In the genomic region with DNA sequence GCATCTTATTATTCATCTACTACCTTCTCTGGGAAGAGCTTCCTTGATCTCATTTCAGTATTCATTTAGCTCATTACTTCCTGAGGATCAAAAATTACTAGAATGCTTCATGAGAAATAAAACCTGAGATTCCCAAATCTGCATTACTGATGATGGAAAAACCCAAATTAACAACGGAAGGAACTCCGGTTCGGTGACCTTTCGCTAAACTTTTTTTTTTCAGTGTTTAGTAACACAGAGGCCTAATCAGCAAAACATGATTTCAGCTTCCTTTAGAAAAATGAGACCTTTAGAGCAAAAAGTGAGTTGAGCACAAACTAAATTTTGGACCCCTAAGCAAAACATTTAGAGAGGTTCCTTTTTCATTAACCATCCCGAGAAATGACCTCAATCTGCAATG, we compare ENCODE assay signal across 8 cellular contexts.
"Had no signal": no experiment of that assay in that cellular context is flagged by ENCODE, and none has a peak within 500 bp of the region (broad histone marks: within the 10 kb centered on the region; RNA-seq: fewer than 3 reads in every experiment).

No MANE protein-coding gene starts in this region.

- DNase-seq: GM23248, GOT3, H7, HFFc6, KBM-7 had no signal

- H3K4me3 Mint-ChIP-seq: HFFc6, IgD-negative memory B cell had no signal

- H3K36me3 ChIP-seq: HAP-1 had no signal

- H3K4me1 Mint-ChIP-seq: IgD-negative memory B cell had no signal

- H3K27ac Mint-ChIP-seq: HFFc6 had no signal

- H3K9me3 ChIP-seq: HAP-1 had no signal

- H3K9ac ChIP-seq: GM23248 had no signal

- ATAC-seq: HCT116 had no signal

- H3K27ac ChIP-seq: GM23248 had no signal

- H3K36me3 Mint-ChIP-seq: IgD-negative memory B cell had no signal

- H3K9me3 Mint-ChIP-seq: HFFc6, IgD-negative memory B cell had no signal

- H3K4me3 ChIP-seq: GM23248, HAP-1 had no signal
